Comparison of ENCODE assay signal across 1 cellular context in genomic region chr1:95583811-95584210, GRCh38.
TF ChIP-seq lines count a peak whose summit lies in the region.

No MANE protein-coding gene starts in this region.

TF ChIP-seq in GM23338, 12 proteins besides CTCF, POLR2A, EP300 and RAD21:
- TF ChIP-seq ZNF462 (CRISPR knock-in tag; IDR thresholded peaks at IDR 0.05): no peak
- no peak for TF ChIP-seq ETS1 (IDR thresholded peaks at IDR 0.05)
- TF ChIP-seq EZH2phosphoT487 (IDR thresholded peaks at IDR 0.05; ENCODE audit: unreplicated experiment): no peak
- TF ChIP-seq JUNB (IDR thresholded peaks at IDR 0.05; ENCODE audit: unreplicated experiment): no peak
- TF ChIP-seq CREB1 (CRISPR knock-in tag; IDR thresholded peaks at IDR 0.05; ENCODE audit: low read depth): no peak
- TF ChIP-seq REST (IDR thresholded peaks at IDR 0.05; ENCODE audit: unreplicated experiment): no peak
- TF ChIP-seq POLR2AphosphoS5 (IDR thresholded peaks at IDR 0.05; ENCODE audit: low read depth): no peak
- no peak for TF ChIP-seq ZNF114 (CRISPR knock-in tag; IDR thresholded peaks at IDR 0.05)
- TF ChIP-seq EZH2 (IDR thresholded peaks at IDR 0.05; ENCODE audit: low read depth, unreplicated experiment): no peak
- TF ChIP-seq NANOG (IDR thresholded peaks at IDR 0.05; ENCODE audit: borderline replicate concordance): no peak
- TF ChIP-seq STAT1 (IDR thresholded peaks at IDR 0.05; ENCODE audit: unreplicated experiment): no peak
- no peak for TF ChIP-seq ZNF331 (CRISPR knock-in tag; IDR thresholded peaks at IDR 0.05; ENCODE audit: low read depth)
